16 cellular contexts compared by ENCODE assay signal in genomic region chr2:8461341-8461740, GRCh38.
DNase-seq lines count a peak whose midpoint lies in the region; ATAC-seq and TF ChIP-seq lines count a peak whose summit lies in the region.
"Had no signal": no experiment of that assay in that cellular context is flagged by ENCODE, and none has a peak within 500 bp of the region (broad histone marks: within the 10 kb centered on the region; RNA-seq: fewer than 3 reads in every experiment).

No MANE protein-coding gene starts in this region.

- no peaks in the 10 kb centered on the region for H3K27me3 Mint-ChIP-seq in activated CD8-positive, alpha-beta T cell treated with anti-CD3 and anti-CD28 coated beads, Interleukin-2, amount 10 ng/mL, durations not matched to agents 7 days and 5 days (ENCODE audit: low read depth)
- peaks cover 13% of the 10 kb centered on the region for H3K27me3 Mint-ChIP-seq in activated CD8-positive, alpha-beta T cell treated with anti-CD3 and anti-CD28 coated beads for 36 hours

- no peak overlapping the region for H3K27ac ChIP-seq in right atrium auricular region
- no peak overlapping the region for H3K27ac ChIP-seq in stomach
- H3K27ac ChIP-seq: BLaER1 had no signal

- CTCF ChIA-PET in activated CD8-positive, alpha-beta T cell treated with anti-CD3 and anti-CD28 coated beads, Interleukin-2, amount 10 ng/mL, durations not matched to agents 7 days and 5 days (lab: Charles Lee) = interaction anchor here (1.5 kb wide), 1 partner anchor 10 kb away, joined by 7 read pairs; no protein-coding TSS in a partner anchor
- CTCF ChIA-PET in activated CD8-positive, alpha-beta T cell treated with anti-CD3 and anti-CD28 coated beads for 36 hours (lab: Charles Lee) = no interaction called here

- H3K36me3 ChIP-seq in right atrium auricular region = no peaks in the 10 kb centered on the region
- no peaks in the 10 kb centered on the region for H3K36me3 ChIP-seq in stomach
- H3K36me3 ChIP-seq: BLaER1, HAP-1 had no signal

- 100% methylated on average over 1 of the region's 1 CpG for WGBS in stomach, 5 donors

- H3K9me3 Mint-ChIP-seq in activated CD8-positive, alpha-beta T cell treated with anti-CD3 and anti-CD28 coated beads, Interleukin-2, amount 10 ng/mL, durations not matched to agents 7 days and 5 days (ENCODE audit: insufficient read depth) = no peaks in the 10 kb centered on the region
- H3K9me3 Mint-ChIP-seq in activated CD8-positive, alpha-beta T cell treated with anti-CD3 and anti-CD28 coated beads for 36 hours = no peaks in the 10 kb centered on the region
- H3K9me3 Mint-ChIP-seq: CD8-positive, alpha-beta memory T cell had no signal

- H3K27ac Mint-ChIP-seq in activated CD8-positive, alpha-beta T cell treated with anti-CD3 and anti-CD28 coated beads, Interleukin-2, amount 10 ng/mL, durations not matched to agents 7 days and 5 days = peak overlapping the region; percentile 50
- H3K27ac Mint-ChIP-seq in activated CD8-positive, alpha-beta T cell treated with anti-CD3 and anti-CD28 coated beads for 36 hours = no peak overlapping the region

- H3K4me1 Mint-ChIP-seq in activated CD8-positive, alpha-beta T cell treated with anti-CD3 and anti-CD28 coated beads, Interleukin-2, amount 10 ng/mL, durations not matched to agents 7 days and 5 days (ENCODE audit: low read depth) = peaks cover 78% of the 10 kb centered on the region
- peaks cover 13% of the 10 kb centered on the region for H3K4me1 Mint-ChIP-seq in activated CD8-positive, alpha-beta T cell treated with anti-CD3 and anti-CD28 coated beads for 36 hours (ENCODE audit: low read depth)

- no peak for ATAC-seq in activated CD8-positive, alpha-beta T cell treated with anti-CD3 and anti-CD28 coated beads, Interleukin-2, amount 10 ng/mL, durations not matched to agents 7 days and 5 days
- ATAC-seq in activated CD8-positive, alpha-beta T cell treated with anti-CD3 and anti-CD28 coated beads for 36 hours = no peak
- ATAC-seq in Right ventricle myocardium inferior (no peak), GM18870 (IDR thresholded peaks at IDR 0.05; ENCODE audit: unreplicated experiment) (no peak)

- no peak for TF ChIP-seq CTCF in activated CD8-positive, alpha-beta T cell treated with anti-CD3 and anti-CD28 coated beads for 36 hours (IDR thresholded peaks at IDR 0.05)
- no peak for TF ChIP-seq CTCF in right atrium auricular region (IDR thresholded peaks at IDR 0.05)
- TF ChIP-seq CTCF in stomach (IDR thresholded peaks at IDR 0.05) = no peak

- POLR2A ChIA-PET in activated CD8-positive, alpha-beta T cell treated with anti-CD3 and anti-CD28 coated beads, Interleukin-2, amount 10 ng/mL, durations not matched to agents 7 days and 5 days (lab: Charles Lee) = interaction anchor here (0.7 kb wide), 1 partner anchor 46 kb away, joined by 3 read pairs; no protein-coding TSS in a partner anchor
- POLR2A ChIA-PET in activated CD8-positive, alpha-beta T cell treated with anti-CD3 and anti-CD28 coated beads for 36 hours (lab: Charles Lee) = no interaction called here

- H3K27me3 ChIP-seq in right atrium auricular region = peaks cover 0 to 5% of the 10 kb centered on the region in 2 donors
- H3K27me3 ChIP-seq in stomach = peaks cover 0 to 26% (median 6%) of the 10 kb centered on the region in 3 donors

- no peak overlapping the region for H3K4me3 Mint-ChIP-seq in activated CD8-positive, alpha-beta T cell treated with anti-CD3 and anti-CD28 coated beads, Interleukin-2, amount 10 ng/mL, durations not matched to agents 7 days and 5 days
- H3K4me3 Mint-ChIP-seq in activated CD8-positive, alpha-beta T cell treated with anti-CD3 and anti-CD28 coated beads for 36 hours = no peak overlapping the region

- H3K4me1 ChIP-seq in right atrium auricular region (no peaks in the 10 kb centered on the region), stomach (peaks cover 18 to 25% (median 23%) of the 10 kb centered on the region in 4 donors)
- H3K4me1 ChIP-seq: HAP-1 had no signal

- peaks cover 22% of the 10 kb centered on the region for H3K36me3 Mint-ChIP-seq in activated CD8-positive, alpha-beta T cell treated with anti-CD3 and anti-CD28 coated beads, Interleukin-2, amount 10 ng/mL, durations not matched to agents 7 days and 5 days (ENCODE audit: low read depth)
- H3K36me3 Mint-ChIP-seq in activated CD8-positive, alpha-beta T cell treated with anti-CD3 and anti-CD28 coated beads for 36 hours (ENCODE audit: low read depth) = no peaks in the 10 kb centered on the region

- no peak for TF ChIP-seq POLR2A in stomach (IDR thresholded peaks at IDR 0.05)

- H3K9me3 ChIP-seq in right atrium auricular region (no peaks in the 10 kb centered on the region), stomach (no peaks in the 10 kb centered on the region)
- H3K9me3 ChIP-seq: BLaER1, Caco-2, HAP-1 had no signal

- no peak overlapping the region for H3K4me3 ChIP-seq in right atrium auricular region
- no peak overlapping the region for H3K4me3 ChIP-seq in stomach
- H3K4me3 ChIP-seq: BLaER1, HAP-1 had no signal

- no peak for TF ChIP-seq EP300 in stomach (IDR thresholded peaks at IDR 0.05)

- no peak for DNase-seq in activated CD8-positive, alpha-beta T cell treated with anti-CD3 and anti-CD28 coated beads, Interleukin-2, amount 10 ng/mL, durations not matched to agents 7 days and 5 days
- DNase-seq in activated CD8-positive, alpha-beta T cell treated with anti-CD3 and anti-CD28 coated beads for 36 hours = no peak
- DNase-seq in right atrium auricular region (ENCODE audit: low spot score) (peak; percentile 16), Right ventricle myocardium inferior (ENCODE audit: missing footprints) (no peak), mesenteric fat pad (ENCODE audit: low spot score) (peak; percentile 18), stomach (peak; percentile 11), amniotic stem cell (lab: John Stamatoyannopoulos, UW) (no peak)
- DNase-seq: 8988T; AML-193; Caco-2; CD8-positive, alpha-beta memory T cell; DND-41; GDM1 had no signal

- intact Hi-C loops in activated CD8-positive, alpha-beta T cell treated with anti-CD3 and anti-CD28 coated beads for 36 hours (cut with micrococcal nuclease) = no loop called here
- intact Hi-C loops in Right ventricle myocardium inferior (cut with DNase I) (no loop called here), stomach (cut with DNase I; ENCODE audit: low total_unique reads) (no loop called here)

Comparison
In these comparisons a context has a peak if more than half of its experiments do, and no peak if none do; other contexts are left out.
1. DNase-seq: peak in right atrium auricular region (single experiment), mesenteric fat pad (single experiment) and stomach (single experiment); none in activated CD8-positive, alpha-beta T cell treated with anti-CD3 and anti-CD28 coated beads, Interleukin-2, amount 10 ng/mL, durations not matched to agents 7 days and 5 days (single experiment), activated CD8-positive, alpha-beta T cell treated with anti-CD3 and anti-CD28 coated beads for 36 hours (single experiment), Right ventricle myocardium inferior (single experiment) and amniotic stem cell (single experiment).